In the genomic region with DNA sequence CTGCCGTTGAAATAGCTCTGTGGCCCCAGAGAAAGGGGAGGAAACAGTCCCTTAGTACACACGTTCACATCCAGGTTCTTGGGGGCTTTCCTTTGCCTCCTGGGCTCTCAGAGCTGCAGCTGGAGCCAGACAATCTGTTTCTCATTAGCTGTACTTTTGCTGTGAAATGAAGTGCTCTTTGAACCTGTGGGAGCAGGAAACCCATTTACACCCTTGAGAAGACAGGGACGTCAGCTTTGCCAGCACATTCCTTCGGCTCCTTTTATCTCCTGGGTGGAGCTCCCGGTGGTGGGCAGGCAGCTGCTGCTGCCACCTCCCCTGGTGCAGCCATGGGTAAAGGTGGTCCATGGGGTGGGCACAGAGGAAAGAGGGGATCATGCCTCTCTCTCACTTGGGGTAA, we compare ENCODE assay signal across 14 cellular contexts.
DNase-seq lines count a peak whose midpoint lies in the region; TF ChIP-seq lines count a peak whose summit lies in the region.
"Had no signal": no experiment of that assay in that cellular context is flagged by ENCODE, and none has a peak within 500 bp of the region (broad histone marks: within the 10 kb centered on the region; RNA-seq: fewer than 3 reads in every experiment).

No MANE protein-coding gene starts in this region.

- H4K12ac ChIP-seq in trophoblast cell (ENCODE audit: low read depth, low read length), result no peak overlapping the region

- H2BK120ac ChIP-seq in trophoblast cell (ENCODE audit: insufficient read depth, low read length, poor library complexity), result no peak overlapping the region

- H2AFZ ChIP-seq in trophoblast cell (ENCODE audit: insufficient read depth, low read length, poor library complexity), result no peak overlapping the region

- H3K27me3 ChIP-seq in trophoblast cell (ENCODE audit: insufficient read depth, low read length), result no peaks in the 10 kb centered on the region
- H3K27me3 ChIP-seq: upper lobe of right lung had no signal

- H2AK5ac ChIP-seq in trophoblast cell (ENCODE audit: low read length), result no peak overlapping the region

- H3K9ac ChIP-seq in trophoblast cell (ENCODE audit: low read length), result no peak overlapping the region

- H3K4me2 ChIP-seq in trophoblast cell (ENCODE audit: low read length), result no peak overlapping the region

- H3K14ac ChIP-seq in trophoblast cell (ENCODE audit: low read length), result no peak overlapping the region

- no peaks in the 10 kb centered on the region for H3K79me2 ChIP-seq in trophoblast cell (ENCODE audit: control insufficient read depth, insufficient read depth, low read length, poor library complexity)

- no CpG with 5 or more reads among the region's 5 CpGs for WGBS in trophoblast cell (ENCODE audit: extremely low coverage, insufficient coverage, insufficient read length)

- H3K36me3 ChIP-seq in trophoblast cell (ENCODE audit: control insufficient read depth in 1 of 2, insufficient read depth in 2 of 2, low read length in 2 of 2), result no peaks in the 10 kb centered on the region
- H3K36me3 ChIP-seq: upper lobe of right lung had no signal

- H3K4ac ChIP-seq in trophoblast cell (ENCODE audit: low read depth, low read length), result no peak overlapping the region

- peaks cover 2% of the 10 kb centered on the region for H3K9me3 ChIP-seq in trophoblast cell (ENCODE audit: insufficient read depth, low read depth, low read length)
- H3K9me3 ChIP-seq: upper lobe of right lung had no signal

- H3K18ac ChIP-seq in trophoblast cell (ENCODE audit: low read length), result no peak overlapping the region

- peak; percentile 41 for DNase-seq in EL
- peak; percentile 50 for DNase-seq in M059J (ENCODE audit: low read depth)
- peak; percentile 35 for DNase-seq in fibroblast of pulmonary artery (ENCODE audit: low read depth)
- DNase-seq in trophoblast cell, result no peak
- no peak for DNase-seq in NCI-H524 (lab: John Stamatoyannopoulos, UW)
- DNase-seq in pons (ENCODE audit: low spot score), result no peak
- no peak for DNase-seq in GM13977 (ENCODE audit: low spot score)
- DNase-seq: activated naive CD8-positive, alpha-beta T cell treated with anti-CD3 and anti-CD28 coated beads, Interleukin-2, amount 50 U/mL, for 24 hours; CD4-positive, alpha-beta T cell; GDM1; NCI-H1105 treated with DMSO at 0.1 percent for 48 hours; NCI-H510A treated with DMSO at 0.1 percent for 48 hours; OCI-M1; upper lobe of right lung had no signal

- in situ Hi-C loops in GM13977 (cut with MboI; ENCODE audit: low pct_unique_long_range_greater_than_20kb, low sequenced_read_pairs, unreplicated experiment), result no loop called here

- no peak overlapping the region for H2BK5ac ChIP-seq in trophoblast cell (ENCODE audit: low read depth, low read length, poor library complexity)

- no peak overlapping the region for H3K23ac ChIP-seq in trophoblast cell (ENCODE audit: low read length)

- H3K79me1 ChIP-seq in trophoblast cell (ENCODE audit: low read length), result peaks cover 13% of the 10 kb centered on the region

- H3K4me3 ChIP-seq in fibroblast of pulmonary artery (replicated peaks; ENCODE audit: low read depth, low read length) (no peak overlapping the region), trophoblast cell (ENCODE audit: low read depth, low read length) (no peak overlapping the region)
- H3K4me3 ChIP-seq: upper lobe of right lung had no signal

- no peak overlapping the region for H3K27ac ChIP-seq in trophoblast cell (ENCODE audit: low read depth, low read length)
- H3K27ac ChIP-seq: upper lobe of right lung had no signal

- no peak overlapping the region for H4K8ac ChIP-seq in trophoblast cell (ENCODE audit: low read depth, low read length)

- peak overlapping the region; percentile 11 for H4K91ac ChIP-seq in trophoblast cell (ENCODE audit: low read depth, low read length)

- peak overlapping the region; percentile 1 for H2BK12ac ChIP-seq in trophoblast cell (ENCODE audit: low read length)

- TF ChIP-seq CTCF in fibroblast of pulmonary artery (IDR thresholded peaks at IDR 0.05; ENCODE audit: low read length, missing control alignments), result no peak
- no peak for TF ChIP-seq CTCF in GM13977 (IDR thresholded peaks at IDR 0.05; ENCODE audit: extremely low read depth, insufficient read depth, missing control alignments)

- H3K4me1 ChIP-seq in trophoblast cell (ENCODE audit: control insufficient read depth in 1 of 2, insufficient read depth in 2 of 2, low read length in 2 of 2), result peaks cover 2 to 9% of the 10 kb centered on the region in 2 experiments

Comparison
In these comparisons a context has a peak if more than half of its experiments do, and no peak if none do; other contexts are left out.
1. DNase-seq: peak in EL (single experiment), M059J (single experiment) and fibroblast of pulmonary artery (single experiment); none in trophoblast cell (0 of 2), NCI-H524 (0 of 2), pons (single experiment) and GM13977 (single experiment).